Comparison of ENCODE assay signal across 22 cellular contexts in the genomic region with DNA sequence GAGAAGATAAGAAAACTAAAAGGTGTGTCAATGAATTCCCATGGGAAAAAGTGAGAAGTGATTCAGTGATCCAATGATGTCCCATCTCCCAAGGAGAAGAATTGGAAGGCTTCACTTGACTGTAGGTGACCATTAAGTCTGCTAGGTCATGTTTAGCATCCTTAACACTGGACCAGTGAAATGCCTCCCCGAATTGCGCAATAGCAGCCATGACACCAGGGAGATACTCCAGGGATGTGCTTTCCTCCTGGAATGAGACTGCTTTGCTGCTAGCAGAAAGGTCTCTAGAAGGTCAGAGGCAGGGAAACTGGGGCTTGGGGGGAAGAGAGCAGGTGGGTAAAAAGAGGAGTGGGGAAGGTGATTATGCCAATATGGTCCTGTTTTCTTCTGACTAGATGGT.
DNase-seq lines count a peak whose midpoint lies in the region; ATAC-seq, FAIRE-seq and TF ChIP-seq lines count a peak whose summit lies in the region.
"Had no signal": no experiment of that assay in that cellular context is flagged by ENCODE, and none has a peak within 500 bp of the region (broad histone marks: within the 10 kb centered on the region; RNA-seq: fewer than 3 reads in every experiment).

No MANE protein-coding gene starts in this region.

- H3K4me2 ChIP-seq in IMR-90 (ENCODE audit: low read depth, low read length): no peak overlapping the region
- no peak overlapping the region for H3K4me2 ChIP-seq in K562 (ENCODE audit: insufficient read depth, low read length)
- H3K4me2 ChIP-seq: A549; BLaER1 treated with 17β-estradiol and CSF1 and Interleukin-3, amounts not matched to agents 10 nM and 100 nM had no signal

- DNase-seq in T-helper 1 cell: no peak
- DNase-seq in IMR-90: no peak
- no peak for DNase-seq in K562 (ENCODE audit: extremely low read depth in 1 of 4, low spot score in 3 of 4)
- no peak for DNase-seq in stimulated activated CD4-positive, alpha-beta T cell treated with anti-CD3 and anti-CD28 coated beads, Interleukin-4, amount 100 ng/mL, for 4 hours
- DNase-seq: AML-193; Caco-2; Calu3; CD4-positive, alpha-beta T cell; CD8-positive, alpha-beta T cell; DMS79 treated with DMSO at 0.1 percent for 48 hours; GF-D8 had no signal

- ATAC-seq in IMR-90 (ENCODE audit: low read depth): no peak
- no peak for ATAC-seq in K562
- ATAC-seq in HG02798 (IDR thresholded peaks at IDR 0.05; ENCODE audit: poor library complexity, unreplicated experiment): no peak
- ATAC-seq: A549; CD8-positive, alpha-beta T cell had no signal

- H3K14ac ChIP-seq in IMR-90 (replicated peaks; ENCODE audit: low read depth, low read length): no peak overlapping the region

- CTCF ChIA-PET in IMR-90 (lab: Yijun Ruan, JAX): no interaction called here
- CTCF ChIA-PET in K562 (lab: Yijun Ruan, JAX; ENCODE audit: low intra/inter-chr PET ratio): no interaction called here

- TF ChIP-seq POLR2A in IMR-90 (IDR thresholded peaks at IDR 0.05; ENCODE audit: low read depth, low read length): no peak
- no peak for TF ChIP-seq POLR2A in K562 (conservative IDR thresholded peaks at IDR 0.05)

- H3K4me1 Mint-ChIP-seq in T-helper 1 cell treated with Interleukin-12 subunit alpha and Interleukin-12 subunit beta and Interleukin-4 antibody, amounts not matched to agents 30 μg/mL and 1 μg/mL, for 36 hours (ENCODE audit: low read depth): no peaks in the 10 kb centered on the region
- H3K4me1 Mint-ChIP-seq: B cell had no signal

- no peak overlapping the region for H4K91ac ChIP-seq in IMR-90 (ENCODE audit: insufficient read depth, low read depth, low read length)

- no peak overlapping the region for H3K56ac ChIP-seq in IMR-90 (ENCODE audit: extremely low read depth, insufficient read depth, low read length)

- H2AK5ac ChIP-seq in IMR-90 (ENCODE audit: low read depth, low read length): no peak overlapping the region

- BruUV-seq in IMR-90 (replicated peaks; lab: Mats Ljungman, UMichigan): no TSS peak
- BruUV-seq in K562 (replicated peaks; lab: Mats Ljungman, UMichigan): no TSS peak

- H3K27me3 Mint-ChIP-seq in T-helper 1 cell treated with Interleukin-12 subunit alpha and Interleukin-12 subunit beta and Interleukin-4 antibody, amounts not matched to agents 30 μg/mL and 1 μg/mL, for 36 hours (ENCODE audit: low read depth): no peaks in the 10 kb centered on the region
- H3K27me3 Mint-ChIP-seq: B cell; CD4-positive, alpha-beta T cell had no signal

- no peak overlapping the region for H2BK15ac ChIP-seq in IMR-90 (ENCODE audit: low read depth, low read length)

- H3K4ac ChIP-seq in IMR-90 (ENCODE audit: low read depth, low read length): no peak overlapping the region

- H4K8ac ChIP-seq in IMR-90 (ENCODE audit: low read depth in 2 of 2, low read length in 2 of 2): no peak overlapping the region

- intact Hi-C loops in IMR-90 (cut with micrococcal nuclease): no loop called here
- intact Hi-C loops in K562 (cut with micrococcal nuclease): no loop called here

- H3K9ac ChIP-seq in IMR-90 (ENCODE audit: low read depth, low read length): no peak overlapping the region
- no peak overlapping the region for H3K9ac ChIP-seq in K562 (ENCODE audit: insufficient read depth in 1 of 2, low read depth in 2 of 2, low read length in 2 of 2)
- H3K9ac ChIP-seq: BLaER1 treated with 17β-estradiol and CSF1 and Interleukin-3, amounts not matched to agents 10 nM and 100 nM had no signal

- H4K5ac ChIP-seq in IMR-90 (ENCODE audit: low read depth, low read length): no peak overlapping the region

- in situ Hi-C loops in IMR-90 (cut with MboI; ENCODE audit: low sequenced_read_pairs) (no loop called here), K562 (cut with MboI) (no loop called here)

- H3K4me3 ChIP-seq in IMR-90 (ENCODE audit: insufficient read depth, low read depth, low read length) (no peak overlapping the region), K562 (no peak overlapping the region)
- H3K4me3 ChIP-seq: A549; BLaER1 treated with 17β-estradiol and CSF1 and Interleukin-3, amounts not matched to agents 10 nM and 100 nM had no signal

- no peaks in the 10 kb centered on the region for H3K36me3 Mint-ChIP-seq in T-helper 1 cell treated with Interleukin-12 subunit alpha and Interleukin-12 subunit beta and Interleukin-4 antibody, amounts not matched to agents 30 μg/mL and 1 μg/mL, for 36 hours (ENCODE audit: low read depth)
- H3K36me3 Mint-ChIP-seq: CD8-positive, alpha-beta T cell had no signal

- no peaks in the 10 kb centered on the region for H3K36me3 ChIP-seq in IMR-90 (ENCODE audit: control insufficient read depth, insufficient read depth, low read length)
- no peaks in the 10 kb centered on the region for H3K36me3 ChIP-seq in K562 (ENCODE audit: control insufficient read depth, insufficient read depth, low read length)
- H3K36me3 ChIP-seq: BLaER1 treated with 17β-estradiol and CSF1 and Interleukin-3, amounts not matched to agents 10 nM and 100 nM had no signal

- no peak for TF ChIP-seq EP300 in K562 (IDR thresholded peaks at IDR 0.05; ENCODE audit: low read length)

- H4K20me1 ChIP-seq in IMR-90 (ENCODE audit: insufficient read depth, low read length) (no peaks in the 10 kb centered on the region), K562 (replicated peaks; ENCODE audit: control insufficient read depth, insufficient read depth, low read length) (no peaks in the 10 kb centered on the region)
- H4K20me1 ChIP-seq: BLaER1 treated with 17β-estradiol and CSF1 and Interleukin-3, amounts not matched to agents 10 nM and 100 nM had no signal

- H3K4me3 Mint-ChIP-seq in T-helper 1 cell treated with Interleukin-12 subunit alpha and Interleukin-12 subunit beta and Interleukin-4 antibody, amounts not matched to agents 30 μg/mL and 1 μg/mL, for 36 hours: no peak overlapping the region
- H3K4me3 Mint-ChIP-seq: B cell; CD4-positive, alpha-beta T cell; CD8-positive, alpha-beta T cell had no signal

- no peak for FAIRE-seq in K562 (lab: Jason Lieb, UNC)
- FAIRE-seq: A549, D721Med, G401.6, GM12891, GM19239 had no signal

- H2BK120ac ChIP-seq in IMR-90 (ENCODE audit: low read depth, low read length): no peak overlapping the region

- H3K9me3 Mint-ChIP-seq in T-helper 1 cell treated with Interleukin-12 subunit alpha and Interleukin-12 subunit beta and Interleukin-4 antibody, amounts not matched to agents 30 μg/mL and 1 μg/mL, for 36 hours: no peaks in the 10 kb centered on the region
- H3K9me3 Mint-ChIP-seq: CD4-positive, alpha-beta T cell; CD8-positive, alpha-beta T cell had no signal

- WGBS in IMR-90 (ENCODE audit: extremely low coverage in 2 of 2, insufficient read length in 1 of 2), 2 experiments: 40% methylated on average over 1 of the region's 2 CpGs; no CpG with 5 or more reads in 1 of the 2 experiments
- 0% methylated on average over 2 of the region's 2 CpGs for WGBS in K562 (ENCODE audit: insufficient coverage, low coverage, missing lambda C conversion rate)

- H2AFZ ChIP-seq in IMR-90 (replicated peaks; ENCODE audit: low read length, poor library complexity) (no peak overlapping the region), K562 (ENCODE audit: low read depth, low read length) (no peak overlapping the region)

- H3K27ac Mint-ChIP-seq in T-helper 1 cell treated with Interleukin-12 subunit alpha and Interleukin-12 subunit beta and Interleukin-4 antibody, amounts not matched to agents 30 μg/mL and 1 μg/mL, for 36 hours: peak overlapping the region; percentile 27
- H3K27ac Mint-ChIP-seq: B cell; CD4-positive, alpha-beta T cell; CD8-positive, alpha-beta T cell had no signal

- TF ChIP-seq CTCF in IMR-90 (conservative IDR thresholded peaks at IDR 0.05; ENCODE audit: low read depth, low read length) (no peak), K562 (IDR thresholded peaks at IDR 0.05 in 2 of 3, conservative IDR thresholded peaks at IDR 0.05 in 1 of 3; ENCODE audit: insufficient read depth in 2 of 3, low read depth in 1 of 3, low read length in 3 of 3) (no peak)

- H3K9me3 ChIP-seq in IMR-90 (ENCODE audit: control insufficient read depth, insufficient read depth, low read length) (peaks cover 21% of the 10 kb centered on the region), K562 (replicated peaks; ENCODE audit: control insufficient read depth, insufficient read depth, low read depth, low read length) (no peaks in the 10 kb centered on the region)
- H3K9me3 ChIP-seq: A549; BLaER1 treated with 17β-estradiol and CSF1 and Interleukin-3, amounts not matched to agents 10 nM and 100 nM; Caco-2 had no signal

- no peaks in the 10 kb centered on the region for H3K9me1 ChIP-seq in IMR-90 (ENCODE audit: insufficient read depth, low read length)
- no peaks in the 10 kb centered on the region for H3K9me1 ChIP-seq in K562 (ENCODE audit: control insufficient read depth, insufficient read depth, low read length)

- TF ChIP-seq RAD21 in IMR-90 (IDR thresholded peaks at IDR 0.05; ENCODE audit: low read length): no peak
- no peak for TF ChIP-seq RAD21 in K562 (CRISPR knock-in tag; conservative IDR thresholded peaks at IDR 0.05 in 1 of 2, IDR thresholded peaks at IDR 0.05 in 1 of 2)

- no peak overlapping the region for H3K18ac ChIP-seq in IMR-90 (ENCODE audit: low read depth, low read length)

- no peak overlapping the region for H2AK9ac ChIP-seq in IMR-90 (replicated peaks; ENCODE audit: low read depth, low read length, poor library complexity)

- H2BK5ac ChIP-seq in IMR-90 (ENCODE audit: low read depth, low read length, poor library complexity, severe bottlenecking): no peak overlapping the region

- POLR2A ChIA-PET in IMR-90 (lab: Charles Lee; ENCODE audit: unreplicated experiment): no interaction called here
- POLR2A ChIA-PET in K562 (lab: Yijun Ruan, JAX): interaction anchor here (0.6 kb wide), 1 partner anchor 395 kb away, joined by 3 read pairs; no protein-coding TSS in a partner anchor

- dilution Hi-C loops in IMR-90 (cut with HindIII; ENCODE audit: low sequenced_read_pairs, unreplicated experiment): no loop called here

- no peak overlapping the region for H3K27ac ChIP-seq in IMR-90 (ENCODE audit: insufficient read depth, low read length)
- no peak overlapping the region for H3K27ac ChIP-seq in K562 (ENCODE audit: extremely low read depth, low read depth, low read length)
- H3K27ac ChIP-seq: 22Rv1; A549; BLaER1 treated with 17β-estradiol and CSF1 and Interleukin-3, amounts not matched to agents 10 nM and 100 nM; C4-2B had no signal

- H3K4me1 ChIP-seq in IMR-90 (ENCODE audit: control insufficient read depth, insufficient read depth, low read length): no peaks in the 10 kb centered on the region
- H3K4me1 ChIP-seq in K562 (replicated peaks in 1 of 2; ENCODE audit: control insufficient read depth in 2 of 2, insufficient read depth in 2 of 2, low read length in 2 of 2): no peaks in the 10 kb centered on the region
- H3K4me1 ChIP-seq: A549; BLaER1 treated with 17β-estradiol and CSF1 and Interleukin-3, amounts not matched to agents 10 nM and 100 nM; Caco-2 had no signal

- H2BK20ac ChIP-seq in IMR-90 (ENCODE audit: low read depth, low read length): no peak overlapping the region

- H3K79me2 ChIP-seq in K562 (ENCODE audit: control insufficient read depth, insufficient read depth, low read length): no peaks in the 10 kb centered on the region

- H3K79me1 ChIP-seq in IMR-90 (ENCODE audit: low read depth in 1 of 2, low read length in 2 of 2): no peaks in the 10 kb centered on the region

- H3K27me3 ChIP-seq in IMR-90 (ENCODE audit: control insufficient read depth, insufficient read depth, low read length) (no peaks in the 10 kb centered on the region), K562 (ENCODE audit: control insufficient read depth in 2 of 2, insufficient read depth in 2 of 2, low read length in 2 of 2) (no peaks in the 10 kb centered on the region)
- H3K27me3 ChIP-seq: BLaER1 treated with 17β-estradiol and CSF1 and Interleukin-3, amounts not matched to agents 10 nM and 100 nM had no signal

- no peak overlapping the region for H3K23ac ChIP-seq in IMR-90 (ENCODE audit: low read depth, low read length)
